12 cellular contexts compared by ENCODE assay signal in genomic region chr10:95287281-95287680, GRCh38. TPM values are rescaled to one million over a fixed set of nuclear protein-coding genes. Genes with fewer than 3 reads are reported as not detected.
DNase-seq lines count a peak whose midpoint lies in the region; ATAC-seq, FAIRE-seq and TF ChIP-seq lines count a peak whose summit lies in the region.
"Had no signal": no experiment of that assay in that cellular context is flagged by ENCODE, and none has a peak within 500 bp of the region (broad histone marks: within the 10 kb centered on the region; RNA-seq: fewer than 3 reads in every experiment).

No MANE protein-coding gene starts in this region.

- intact Hi-C loops in spleen (cut with DNase I; ENCODE audit: low total_unique reads) = loop anchor here (5.0 kb wide), 1 partner anchor 40 kb away; no protein-coding TSS in a partner anchor

- FAIRE-seq in RCC 7860 (lab: Jason Lieb, UNC) = no peak
- FAIRE-seq: frontal cortex had no signal

- H3K36me3 ChIP-seq in right atrium auricular region = no peaks in the 10 kb centered on the region
- H3K36me3 ChIP-seq in spleen = no peaks in the 10 kb centered on the region

- H3K27me3 ChIP-seq in right atrium auricular region (no peaks in the 10 kb centered on the region), spleen (replicated peaks in 1 of 7) (peaks cover 0 to 22% (median 0%) of the 10 kb centered on the region in 7 donors)

- ATAC-seq in GM18520 (IDR thresholded peaks at IDR 0.05; ENCODE audit: unreplicated experiment) = no peak
- ATAC-seq in HG02610 (IDR thresholded peaks at IDR 0.05; ENCODE audit: unreplicated experiment) = no peak

- H3K9me3 ChIP-seq in right atrium auricular region = no peaks in the 10 kb centered on the region
- no peaks in the 10 kb centered on the region for H3K9me3 ChIP-seq in spleen

- peak overlapping the region in 1 of 2 donors; percentile 10 for H3K4me3 ChIP-seq in right atrium auricular region
- peak overlapping the region in 2 of 8 donors; percentile 80 to 84 for H3K4me3 ChIP-seq in spleen

- H3K27ac ChIP-seq in right atrium auricular region (peak overlapping the region; percentile 94 to 95), spleen (peak overlapping the region in 6 of 8 donors; percentile 20 to 96 (median 92))
- H3K27ac ChIP-seq: C4-2B had no signal

- TF ChIP-seq CTCF in right atrium auricular region (IDR thresholded peaks at IDR 0.05) = no peak
- TF ChIP-seq CTCF in spleen (IDR thresholded peaks at IDR 0.05 in 8 of 11, conservative IDR thresholded peaks at IDR 0.05 in 3 of 11) = no peak

- DNase-seq in EL (peak; percentile 45), amniotic epithelial cell (ENCODE audit: low read depth) (peak; percentile 35), right atrium auricular region (ENCODE audit: low spot score) (no peak), spleen (no peak), RCC 7860 (ENCODE audit: low spot score) (no peak)
- DNase-seq in stimulated activated CD8-positive, alpha-beta memory T cell treated with anti-CD3 and anti-CD28 coated beads, Interleukin-4, amount 100 ng/mL, for 48 hours = no peak
- DNase-seq: activated gamma-delta T cell treated with Interleukin-2 at 50 U/mL for 16 hours, retina had no signal

- WGBS in spleen, 5 donors = 41 to 76% (median 54%) methylated on average over 3 of the region's 3 CpGs

- peaks cover 0 to 65% of the 10 kb centered on the region in 2 donors for H3K4me1 ChIP-seq in right atrium auricular region
- peaks cover 41 to 93% (median 73%) of the 10 kb centered on the region in 6 donors for H3K4me1 ChIP-seq in spleen

- no peak for TF ChIP-seq POLR2A in spleen (IDR thresholded peaks at IDR 0.05)

RNA-seq across cellular contexts. Expression of gene PDLIM1, which starts 3.5 kb away (rescaled TPM):
- total RNA-seq in right atrium auricular region (100 to 1,000 TPM; 126 to 130 TPM), spleen (100 to 1,000 TPM; 101 to 225 (median 176) TPM)
- 100 to 1,000 TPM; 159 to 184 (median 160) TPM for polyA plus RNA-seq in spleen

Comparison
In these comparisons a context has a peak if more than half of its experiments do, and no peak if none do; other contexts are left out.
1. DNase-seq: peak in EL (single experiment) and amniotic epithelial cell (single experiment); none in right atrium auricular region (single experiment), spleen (single experiment), RCC 7860 (single experiment) and stimulated activated CD8-positive, alpha-beta memory T cell treated with anti-CD3 and anti-CD28 coated beads, Interleukin-4, amount 100 ng/mL, for 48 hours (single experiment).